Comparison of ENCODE assay signal across 14 cellular contexts in genomic region chr17:78529871-78530670, GRCh38. TPM values are rescaled to one million over a fixed set of nuclear protein-coding genes. Genes with fewer than 3 reads are reported as not detected.
DNase-seq lines count a peak whose midpoint lies in the region; ATAC-seq and TF ChIP-seq lines count a peak whose summit lies in the region.
"Had no signal": no experiment of that assay in that cellular context is flagged by ENCODE, and none has a peak within 500 bp of the region (broad histone marks: within the 10 kb centered on the region; RNA-seq: fewer than 3 reads in every experiment).

No MANE protein-coding gene starts in this region.

- peak; percentile 96 for DNase-seq in COR-L47 (lab: John Stamatoyannopoulos, UW)
- peak; percentile 58 to 67 for DNase-seq in NCI-H187 (lab: John Stamatoyannopoulos, UW)
- DNase-seq in NCI-H82 treated with DMSO at 0.1 percent for 48 hours (lab: John Stamatoyannopoulos, UW; ENCODE audit: unreplicated experiment) = peak; percentile 39
- peak; percentile 56 to 82 for DNase-seq in left lung
- DNase-seq in stimulated activated CD4-positive, alpha-beta T cell treated with anti-CD3 and anti-CD28 coated beads, Interleukin-4, amount 100 ng/mL, for 1 hour = no peak
- no peak for DNase-seq in activated T-cell treated with anti-CD3 and anti-CD28 coated beads, Interleukin-2, amount 50 U/mL, for 72 hours
- DNase-seq in GM19238 (ENCODE audit: insufficient read length, low spot score) = no peak
- DNase-seq: activated T-cell treated with anti-CD3 and anti-CD28 coated beads, Interleukin-2, amount 50 U/mL, for 4 hours; EL; right lobe of liver; trophoblast cell had no signal

- H3K36me3 ChIP-seq in left lung = no peaks in the 10 kb centered on the region
- H3K36me3 ChIP-seq: breast epithelium, right lobe of liver had no signal

- H3K27ac Mint-ChIP-seq in activated T-cell treated with anti-CD3 and anti-CD28 coated beads, Interleukin-2, amount 50 U/mL, for 72 hours = no peak overlapping the region

- no peak overlapping the region for H3K4me3 ChIP-seq in left lung
- H3K4me3 ChIP-seq: breast epithelium, right lobe of liver had no signal

- intact Hi-C loops in left lung (cut with DNase I) = no loop called here

- H3K27me3 ChIP-seq in left lung = no peaks in the 10 kb centered on the region
- H3K27me3 ChIP-seq: breast epithelium, right lobe of liver had no signal

- ATAC-seq in left lung (peak; percentile 70), HG03469 (IDR thresholded peaks at IDR 0.05; ENCODE audit: unreplicated experiment) (no peak)
- no peak for ATAC-seq in activated T-cell treated with anti-CD3 and anti-CD28 coated beads, Interleukin-2, amount 50 U/mL, for 72 hours (replicated peaks in 1 of 2)
- ATAC-seq: activated T-cell treated with anti-CD3 and anti-CD28 coated beads, Interleukin-2, amount 50 U/mL, for 4 hours had no signal

- H3K36me3 Mint-ChIP-seq in activated T-cell treated with anti-CD3 and anti-CD28 coated beads, Interleukin-2, amount 50 U/mL, for 72 hours (ENCODE audit: insufficient read depth in 2 of 2) = no peaks in the 10 kb centered on the region

- H3K27ac ChIP-seq in left lung = no peak overlapping the region
- H3K27ac ChIP-seq: breast epithelium, right lobe of liver had no signal

- no peaks in the 10 kb centered on the region for H3K9me3 ChIP-seq in left lung
- H3K9me3 ChIP-seq: breast epithelium, right lobe of liver had no signal

- H3K4me3 Mint-ChIP-seq in activated T-cell treated with anti-CD3 and anti-CD28 coated beads, Interleukin-2, amount 50 U/mL, for 72 hours = no peak overlapping the region
- H3K4me3 Mint-ChIP-seq: activated T-cell treated with anti-CD3 and anti-CD28 coated beads, Interleukin-2, amount 50 U/mL, for 4 hours had no signal

- no peak for TF ChIP-seq CTCF in left lung (IDR thresholded peaks at IDR 0.05)

- H3K27me3 Mint-ChIP-seq in activated T-cell treated with anti-CD3 and anti-CD28 coated beads, Interleukin-2, amount 50 U/mL, for 72 hours (ENCODE audit: low read depth) = no peaks in the 10 kb centered on the region

- H3K4me1 Mint-ChIP-seq in activated T-cell treated with anti-CD3 and anti-CD28 coated beads, Interleukin-2, amount 50 U/mL, for 72 hours (ENCODE audit: low read depth) = peaks cover 28% of the 10 kb centered on the region

- H3K4me1 ChIP-seq in left lung = peaks cover 0 to 10% of the 10 kb centered on the region in 2 donors
- H3K4me1 ChIP-seq: breast epithelium, right lobe of liver had no signal

- H3K9me3 Mint-ChIP-seq in activated T-cell treated with anti-CD3 and anti-CD28 coated beads, Interleukin-2, amount 50 U/mL, for 72 hours = no peaks in the 10 kb centered on the region
- H3K9me3 Mint-ChIP-seq: activated T-cell treated with anti-CD3 and anti-CD28 coated beads, Interleukin-2, amount 50 U/mL, for 4 hours had no signal

RNA-seq across cellular contexts. Expression of gene DNAH17, which starts 47.1 kb away (rescaled TPM):
- under 1 TPM; 0.64 to 0.86 TPM for total RNA-seq in left lung
- 1 to 10 TPM in 1 of 2 donors, under 1 TPM in 1; 0.76 to 1.0 TPM for total RNA-seq in activated T-cell treated with anti-CD3 and anti-CD28 coated beads, Interleukin-2, amount 50 U/mL, for 72 hours
- total RNA-seq: epithelial cell of proximal tubule had no signal

Comparison
In these comparisons a context has a peak if more than half of its experiments do, and no peak if none do; other contexts are left out.
1. DNase-seq: peak in COR-L47 (single experiment), NCI-H187 (2 of 2), NCI-H82 treated with DMSO at 0.1 percent for 48 hours (single experiment) and left lung (2 of 2); none in stimulated activated CD4-positive, alpha-beta T cell treated with anti-CD3 and anti-CD28 coated beads, Interleukin-4, amount 100 ng/mL, for 1 hour (single experiment), activated T-cell treated with anti-CD3 and anti-CD28 coated beads, Interleukin-2, amount 50 U/mL, for 72 hours (0 of 2) and GM19238 (single experiment).